Comparison of ENCODE assay signal across 9 cellular contexts in the genomic region with DNA sequence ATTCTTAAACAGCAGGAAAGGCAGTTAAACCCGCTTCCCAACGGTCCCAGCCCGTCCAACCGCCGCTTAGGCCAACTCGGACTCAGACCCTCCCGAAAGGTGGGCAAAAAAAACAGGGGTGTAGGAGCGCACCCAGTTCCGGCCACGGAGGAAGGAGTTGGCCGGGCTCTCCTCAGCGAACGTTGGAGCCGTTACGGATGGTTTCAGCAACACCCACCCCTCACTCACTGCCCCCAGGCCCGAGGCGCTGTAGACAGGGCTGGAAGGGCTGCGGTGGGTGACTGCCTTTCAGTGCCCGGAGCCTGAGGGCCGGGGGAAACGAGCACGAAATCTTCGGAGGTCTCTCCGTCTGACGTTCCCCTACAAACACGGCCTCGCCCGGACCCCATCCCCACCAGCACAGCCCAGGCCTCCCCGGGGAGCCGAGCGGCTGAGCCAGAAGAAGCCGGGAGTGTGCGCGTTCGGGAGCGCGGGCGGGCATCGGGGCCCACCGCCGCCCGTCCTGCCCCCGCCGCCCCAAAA. TPM values are rescaled to one million over a fixed set of nuclear protein-coding genes. Genes with fewer than 3 reads are reported as not detected.
A peak's percentile ranks its signal among the peaks of the same experiment; 100 is the strongest.
DNase-seq lines count a peak whose midpoint lies in the region; ATAC-seq lines count a peak whose summit lies in the region.
"Had no signal": no experiment of that assay in that cellular context is flagged by ENCODE, and none has a peak within 500 bp of the region (broad histone marks: within the 10 kb centered on the region; RNA-seq: fewer than 3 reads in every experiment).

No MANE protein-coding gene starts in this region.

- H3K9me3 Mint-ChIP-seq in activated naive CD4-positive, alpha-beta T cell treated with anti-CD3 and anti-CD28 coated beads for 36 hours, result no peaks in the 10 kb centered on the region

- H3K27me3 Mint-ChIP-seq in activated naive CD4-positive, alpha-beta T cell treated with anti-CD3 and anti-CD28 coated beads for 36 hours (ENCODE audit: low read depth), result no peaks in the 10 kb centered on the region

- peaks cover 4% of the 10 kb centered on the region for H3K36me3 Mint-ChIP-seq in activated naive CD4-positive, alpha-beta T cell treated with anti-CD3 and anti-CD28 coated beads for 36 hours (ENCODE audit: low read depth)

- intact Hi-C loops in activated naive CD4-positive, alpha-beta T cell treated with anti-CD3 and anti-CD28 coated beads for 36 hours (cut with micrococcal nuclease), result loop anchor here (1.0 to 10.0 kb wide), 7 partner anchors 46 to 645 kb away; a partner anchor contains a TSS
- intact Hi-C loops in left cardiac atrium (cut with DNase I) (no loop called here), posterior cingulate gyrus (cut with DNase I) (no loop called here)

- peak overlapping the region; percentile 97 for H3K27ac Mint-ChIP-seq in activated naive CD4-positive, alpha-beta T cell treated with anti-CD3 and anti-CD28 coated beads for 36 hours

- peak; percentile 1 to 5 for ATAC-seq in left cardiac atrium
- no peak for ATAC-seq in GM19023 (IDR thresholded peaks at IDR 0.05; ENCODE audit: unreplicated experiment)

- CTCF ChIA-PET in activated naive CD4-positive, alpha-beta T cell treated with anti-CD3 and anti-CD28 coated beads for 36 hours (lab: Charles Lee), result no interaction called here

- peaks cover 68% of the 10 kb centered on the region for H3K4me1 Mint-ChIP-seq in activated naive CD4-positive, alpha-beta T cell treated with anti-CD3 and anti-CD28 coated beads for 36 hours (ENCODE audit: low read depth)

- H3K4me3 Mint-ChIP-seq in activated naive CD4-positive, alpha-beta T cell treated with anti-CD3 and anti-CD28 coated beads for 36 hours, result peak overlapping the region; percentile 89

- DNase-seq in GDM1 (lab: John Stamatoyannopoulos, UW), result peak; percentile 42
- DNase-seq in NCI-H1092 treated with DMSO at 0.1 percent for 48 hours (lab: John Stamatoyannopoulos, UW), result peak; percentile 14
- peak; percentile 36 for DNase-seq in activated naive CD4-positive, alpha-beta T cell treated with anti-CD3 and anti-CD28 coated beads for 36 hours
- no peak for DNase-seq in left cardiac atrium
- DNase-seq in posterior cingulate gyrus, result peak in 7 of 10 donors; percentile 11 to 85 (median 13)
- no peak for DNase-seq in NCI-H1694 treated with DMSO at 0.1 percent for 48 hours (lab: John Stamatoyannopoulos, UW)
- DNase-seq in NOMO-1 (lab: John Stamatoyannopoulos, UW; ENCODE audit: unreplicated experiment in 2 of 2), result no peak

RNA-seq across cellular contexts. Expression of a gene that starts 1.3 kb away (rescaled TPM):
- total RNA-seq in activated naive CD4-positive, alpha-beta T cell treated with anti-CD3 and anti-CD28 coated beads for 36 hours, result 10 to 100 TPM; 16.8 to 18.2 TPM
- total RNA-seq in left cardiac atrium, result 10 to 100 TPM; 16.6 to 18.0 TPM

RNA-seq across cellular contexts. Expression of a gene that starts 3.8 kb away (rescaled TPM):
- total RNA-seq in activated naive CD4-positive, alpha-beta T cell treated with anti-CD3 and anti-CD28 coated beads for 36 hours, result under 1 TPM; 0.37 to 0.43 TPM
- total RNA-seq in left cardiac atrium, result 1 to 10 TPM; 1.2 to 1.7 TPM
- total RNA-seq: T-helper 1 cell treated with Interleukin-12 subunit alpha and Interleukin-12 subunit beta and Interleukin-4 antibody, amounts not matched to agents 30 ng/mL and 1 ng/mL, for 36 hours had no signal

Comparison
In these comparisons a context has a peak if more than half of its experiments do, and no peak if none do; other contexts are left out.
1. DNase-seq: peak in GDM1 (single experiment), NCI-H1092 treated with DMSO at 0.1 percent for 48 hours (single experiment), activated naive CD4-positive, alpha-beta T cell treated with anti-CD3 and anti-CD28 coated beads for 36 hours (single experiment) and posterior cingulate gyrus (7 of 10); none in left cardiac atrium (single experiment), NCI-H1694 treated with DMSO at 0.1 percent for 48 hours (single experiment) and NOMO-1 (0 of 2).